ENCODE assay signal across 17 cellular contexts in genomic region chr4:89586318-89586717, GRCh38.
"Had no signal": no experiment of that assay in that cellular context is flagged by ENCODE, and none has a peak within 500 bp of the region (broad histone marks: within the 10 kb centered on the region; RNA-seq: fewer than 3 reads in every experiment).

No MANE protein-coding gene starts in this region.

- H3K27ac ChIP-seq: adrenal gland, dorsolateral prefrontal cortex, heart left ventricle, left lung, parathyroid adenoma, thyroid gland had no signal

- H3K9me3 Mint-ChIP-seq: memory B cell had no signal

- H3K36me3 Mint-ChIP-seq: memory B cell had no signal

- H3K36me3 ChIP-seq: adrenal gland, heart left ventricle, left lung, thyroid gland had no signal

- H3K4me1 Mint-ChIP-seq: memory B cell had no signal

- FAIRE-seq: endometrium, frontal cortex, islet of Langerhans, small intestine, TTC549, urothelium cell line had no signal

- H3K9ac ChIP-seq: parathyroid adenoma had no signal

- H3K27ac Mint-ChIP-seq: memory B cell, nephron progenitor cell had no signal

- H3K4me3 ChIP-seq: adrenal gland, dorsolateral prefrontal cortex, heart left ventricle, left lung, thyroid gland had no signal

- DNase-seq: activated naive CD4-positive, alpha-beta T cell treated with anti-CD3 and anti-CD28 coated beads, Interleukin-2, amount 50 U/mL, for 16 hours; dorsolateral prefrontal cortex; heart left ventricle; left lung; nephron progenitor cell; small intestine; thyroid gland had no signal

- ATAC-seq: activated CD4-positive, CD25-positive, alpha-beta regulatory T cell treated with anti-CD3 and anti-CD28 coated beads, Interleukin-2, amount 50 U/mL, for 24 hours; esophagus mucosa; left lung had no signal

- H3K27me3 ChIP-seq: adrenal gland, heart left ventricle, left lung, thyroid gland had no signal

- H3K4me1 ChIP-seq: adrenal gland, left lung, parathyroid adenoma, thyroid gland had no signal

- H3K9me3 ChIP-seq: adrenal gland, heart left ventricle, left lung, thyroid gland had no signal

- H3K79me2 ChIP-seq: parathyroid adenoma had no signal

- H2AFZ ChIP-seq: parathyroid adenoma had no signal

- H3K4me3 Mint-ChIP-seq: memory B cell, nephron progenitor cell had no signal
